Comparison of ENCODE assay signal across 8 cellular contexts in genomic region chr18:51323941-51324340, GRCh38.
"Had no signal": no experiment of that assay in that cellular context is flagged by ENCODE, and none has a peak within 500 bp of the region (broad histone marks: within the 10 kb centered on the region; RNA-seq: fewer than 3 reads in every experiment).

No MANE protein-coding gene starts in this region.

- H3K9ac ChIP-seq: GM23248 had no signal

- H3K27ac Mint-ChIP-seq: HFFc6 had no signal

- H3K4me1 ChIP-seq: HAP-1 had no signal

- H3K9me3 ChIP-seq: HAP-1 had no signal

- H3K4me3 ChIP-seq: GM23248, HAP-1, K562 had no signal

- H2AFZ ChIP-seq: GM23248 had no signal

- H3K4me3 Mint-ChIP-seq: HFFc6 had no signal

- DNase-seq: GM23248, GOT3, H7, HFFc6, IMR-90 had no signal

- H3K27ac ChIP-seq: GM23248 had no signal

- ATAC-seq: HCT116, K562 had no signal

- H3K36me3 ChIP-seq: HAP-1 had no signal
